ENCODE assay signal across 13 cellular contexts in the genomic region with DNA sequence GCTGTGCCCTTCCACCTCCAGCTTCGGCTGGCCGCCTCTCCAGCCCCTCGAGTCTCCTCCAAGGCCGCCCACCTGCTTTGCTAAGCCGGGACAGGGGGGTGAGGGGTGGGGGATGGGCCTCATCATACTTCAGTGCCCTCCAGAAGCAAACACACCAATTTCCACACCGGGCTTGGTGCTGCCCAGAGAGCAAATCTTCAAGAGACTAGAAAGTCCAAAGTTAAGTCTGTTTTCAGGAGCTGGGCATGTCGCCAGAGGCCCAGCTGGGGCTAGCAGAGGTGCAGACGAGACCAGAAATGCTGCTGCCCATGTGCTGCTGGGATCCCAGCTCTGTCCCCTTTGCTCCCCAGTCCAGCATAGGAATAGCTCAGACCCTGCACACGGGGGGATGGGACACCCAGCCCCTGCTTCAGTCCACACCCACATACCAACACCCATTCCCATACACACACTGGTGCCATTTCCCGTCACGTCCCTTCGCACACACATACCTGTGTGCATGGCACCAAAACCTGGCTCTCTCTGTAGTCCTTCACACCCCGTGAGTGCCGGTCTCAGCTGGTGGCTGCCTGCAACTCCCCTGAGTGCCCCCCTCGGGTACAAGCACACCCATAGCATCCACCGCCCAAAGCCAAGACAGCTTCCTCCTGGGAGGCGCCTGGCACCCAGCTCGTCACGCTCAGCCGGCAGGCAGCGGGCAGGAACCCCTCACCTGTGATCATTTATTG. TPM values are rescaled to one million over a fixed set of nuclear protein-coding genes. Genes with fewer than 3 reads are reported as not detected.
DNase-seq lines count a peak whose midpoint lies in the region; ATAC-seq and TF ChIP-seq lines count a peak whose summit lies in the region.
"Had no signal": no experiment of that assay in that cellular context is flagged by ENCODE, and none has a peak within 500 bp of the region (broad histone marks: within the 10 kb centered on the region; RNA-seq: fewer than 3 reads in every experiment).

No MANE protein-coding gene starts in this region.

- H4K8ac ChIP-seq in neuronal stem cell (ENCODE audit: low read depth, low read length), result no peak overlapping the region

- H3K14ac ChIP-seq in neuronal stem cell (ENCODE audit: low read length), result no peak overlapping the region

- peak; percentile 10 for ATAC-seq in foreskin keratinocyte
- no peak for ATAC-seq in HG02885 (IDR thresholded peaks at IDR 0.05; ENCODE audit: poor library complexity, unreplicated experiment)
- ATAC-seq: activated naive CD4-positive, alpha-beta T cell treated with anti-CD3 and anti-CD28 coated beads, Interleukin-2, amount 50 U/mL, for 72 hours had no signal

- H3K9ac ChIP-seq in MM.1S (ENCODE audit: low read length), result no peak overlapping the region
- no peak overlapping the region for H3K9ac ChIP-seq in neuronal stem cell (ENCODE audit: low read depth, low read length, poor library complexity)

- no peak overlapping the region for H2BK5ac ChIP-seq in neuronal stem cell (ENCODE audit: low read length)

- no peak for TF ChIP-seq CTCF in MM.1S (IDR thresholded peaks at IDR 0.05; ENCODE audit: low read length)
- no peak for TF ChIP-seq CTCF in foreskin keratinocyte (conservative IDR thresholded peaks at IDR 0.05)

- H3K36me3 ChIP-seq in MM.1S (replicated peaks; ENCODE audit: insufficient read depth, low read length) (no peaks in the 10 kb centered on the region), neuronal stem cell (replicated peaks in 1 of 2; ENCODE audit: control insufficient read depth in 2 of 2, insufficient read depth in 2 of 2, low read length in 2 of 2) (no peaks in the 10 kb centered on the region)

- DNase-seq in ACHN (peak; percentile 16), MM.1S (no peak), foreskin keratinocyte (no peak), neuronal stem cell (ENCODE audit: low spot score) (no peak), islet precursor cell (no peak), superior temporal gyrus (ENCODE audit: extremely low spot score) (no peak), H4 (ENCODE audit: low spot score) (no peak)
- DNase-seq: activated CD4-positive, alpha-beta memory T cell treated with anti-CD3 and anti-CD28 coated beads, Interleukin-2, amount 10 ng/mL, durations not matched to agents 7 days and 5 days; dermis blood vessel endothelial cell; NCI-H526 had no signal

- WGBS in neuronal stem cell (ENCODE audit: extremely low coverage in 2 of 2, insufficient read length in 2 of 2, insufficient replicate concordance in 1 of 2), 2 donors, result no CpG with 5 or more reads among the region's 21 CpGs

- H4K20me1 ChIP-seq in MM.1S (ENCODE audit: insufficient read depth, low read length), result no peaks in the 10 kb centered on the region

- H2BK12ac ChIP-seq in neuronal stem cell (ENCODE audit: low read length), result no peak overlapping the region

- H3K4me1 ChIP-seq in MM.1S (ENCODE audit: low read length), result peaks cover 6% of the 10 kb centered on the region
- H3K4me1 ChIP-seq in foreskin keratinocyte, result no peaks in the 10 kb centered on the region
- peaks cover 6 to 22% of the 10 kb centered on the region in 2 donors for H3K4me1 ChIP-seq in neuronal stem cell (ENCODE audit: control insufficient read depth in 2 of 2, insufficient read depth in 1 of 2, low read depth in 1 of 2, low read length in 2 of 2)

- H3K9me3 ChIP-seq in MM.1S (replicated peaks; ENCODE audit: insufficient read depth, low read length) (no peaks in the 10 kb centered on the region), neuronal stem cell (replicated peaks in 1 of 2; ENCODE audit: control insufficient read depth in 2 of 2, insufficient read depth in 1 of 2, low read depth in 1 of 2, low read length in 2 of 2) (no peaks in the 10 kb centered on the region)

- peak overlapping the region; percentile 8 for H3K23ac ChIP-seq in neuronal stem cell (ENCODE audit: low read depth, low read length, poor library complexity)

- H2AFZ ChIP-seq in MM.1S (ENCODE audit: low read length), result peak overlapping the region; percentile 5; the same call in 1 of the 2 replicates
- no peak overlapping the region for H2AFZ ChIP-seq in neuronal stem cell (ENCODE audit: low read length)

- H2BK120ac ChIP-seq in neuronal stem cell (ENCODE audit: low read depth, low read length), result no peak overlapping the region

- H2AK5ac ChIP-seq in neuronal stem cell (ENCODE audit: low read depth, low read length), result peak overlapping the region; percentile 90

- H3K4ac ChIP-seq in neuronal stem cell (ENCODE audit: low read length), result no peak overlapping the region

- H3F3A ChIP-seq in MM.1S (ENCODE audit: insufficient read depth, low read length), result no peaks in the 10 kb centered on the region

- no peaks in the 10 kb centered on the region for H3K9me2 ChIP-seq in MM.1S (replicated peaks; ENCODE audit: insufficient read depth, low read length)

- H3K79me2 ChIP-seq in MM.1S (ENCODE audit: low read length), result no peaks in the 10 kb centered on the region

- no peaks in the 10 kb centered on the region for H3K79me1 ChIP-seq in neuronal stem cell (ENCODE audit: low read depth, low read length)

- H3K4me3 ChIP-seq in MM.1S (ENCODE audit: low read length) (peak overlapping the region; percentile 16; the same call in 1 of the 2 replicates), neuronal stem cell (ENCODE audit: low read length in 2 of 2) (peak overlapping the region in 1 of 2 donors; percentile 22)

- H3K4me2 ChIP-seq in MM.1S (ENCODE audit: low read depth, low read length), result peak overlapping the region; percentile 61
- no peak overlapping the region for H3K4me2 ChIP-seq in neuronal stem cell (ENCODE audit: insufficient read depth, low read length, poor library complexity, severe bottlenecking)

- H3K27ac ChIP-seq in MM.1S (ENCODE audit: low read length) (no peak overlapping the region), foreskin keratinocyte (no peak overlapping the region), neuronal stem cell (replicated peaks; ENCODE audit: low read length) (no peak overlapping the region)
- H3K27ac ChIP-seq: C4-2B had no signal

- H2BK15ac ChIP-seq in neuronal stem cell (ENCODE audit: low read length), result peak overlapping the region; percentile 25

- no peak overlapping the region for H4K91ac ChIP-seq in neuronal stem cell (ENCODE audit: low read depth, low read length, poor library complexity)

- H3K27me3 ChIP-seq in MM.1S (replicated peaks; ENCODE audit: insufficient read depth, low read length) (peaks cover 36% of the 10 kb centered on the region), foreskin keratinocyte (peaks cover 32% of the 10 kb centered on the region), neuronal stem cell (ENCODE audit: control insufficient read depth in 3 of 3, insufficient read depth in 3 of 3, low read depth in 1 of 3, low read length in 3 of 3) (peaks cover 0 to 67% (median 0%) of the 10 kb centered on the region in 3 experiments)

- in situ Hi-C loops in ACHN (cut with HindIII; ENCODE audit: low pct_ligation_motif_present, low pct_unique_long_range_greater_than_20kb, low sequenced_read_pairs), result no loop called here

- H3K18ac ChIP-seq in neuronal stem cell (ENCODE audit: low read length), result peak overlapping the region; percentile 89

RNA-seq across cellular contexts. Expression of gene SLC6A12, which starts 1.0 kb away (rescaled TPM):
- not detected in 2 replicates for total RNA-seq in foreskin keratinocyte
- not detected in 2 replicates for polyA plus RNA-seq in foreskin keratinocyte
- 0.18 TPM for polyA plus RNA-seq in neuronal stem cell (2013, experiment 1 of 2)
- 0.22 TPM for polyA plus RNA-seq in neuronal stem cell (2013, experiment 2 of 2)
- 0.08 TPM in 1 of 2 replicates, not detected in the other for total RNA-seq in H4 (2014; rRNA removed; shearing (Covaris generic))
- total RNA-seq: activated CD4-positive, alpha-beta memory T cell treated with anti-CD3 and anti-CD28 coated beads, Interleukin-2, amount 10 ng/mL, durations not matched to agents 7 days and 5 days; activated naive CD4-positive, alpha-beta T cell treated with anti-CD3 and anti-CD28 coated beads, Interleukin-2, amount 50 U/mL, for 72 hours had no signal

RNA-seq across cellular contexts. Expression of gene SLC6A13, which starts 49.7 kb away (rescaled TPM):
- total RNA-seq in foreskin keratinocyte, result not detected in 2 replicates
- polyA plus RNA-seq in foreskin keratinocyte, result not detected in 2 replicates
- 0.08 TPM for polyA plus RNA-seq in neuronal stem cell (2013, experiment 1 of 2)
- 0.07 TPM for polyA plus RNA-seq in neuronal stem cell (2013, experiment 2 of 2)
- 0.27 TPM in 1 of 2 replicates, not detected in the other for total RNA-seq in H4 (2014; rRNA removed; shearing (Covaris generic))
- total RNA-seq: activated CD4-positive, alpha-beta memory T cell treated with anti-CD3 and anti-CD28 coated beads, Interleukin-2, amount 10 ng/mL, durations not matched to agents 7 days and 5 days; activated naive CD4-positive, alpha-beta T cell treated with anti-CD3 and anti-CD28 coated beads, Interleukin-2, amount 50 U/mL, for 72 hours had no signal
